Comparison of ENCODE assay signal across 11 cellular contexts in genomic region chr11:2777396-2777795, GRCh38.
DNase-seq lines count a peak whose midpoint lies in the region; ATAC-seq, FAIRE-seq and TF ChIP-seq lines count a peak whose summit lies in the region.
"Had no signal": no experiment of that assay in that cellular context is flagged by ENCODE, and none has a peak within 500 bp of the region (broad histone marks: within the 10 kb centered on the region; RNA-seq: fewer than 3 reads in every experiment).

No MANE protein-coding gene starts in this region.

- peak overlapping the region; percentile 75 for H3K4me2 ChIP-seq in Loucy (ENCODE audit: low read depth, low read length, poor library complexity, severe bottlenecking)

- no peaks in the 10 kb centered on the region for H3K4me1 Mint-ChIP-seq in endothelial cell (ENCODE audit: unreplicated experiment)

- peak overlapping the region; percentile 23 for H3K27ac ChIP-seq in mesodermal cell (ENCODE audit: low read depth, low read length, severe bottlenecking)

- no peaks in the 10 kb centered on the region for H3K9me3 Mint-ChIP-seq in endothelial cell (ENCODE audit: unreplicated experiment)

- H3K4me1 ChIP-seq in Loucy (ENCODE audit: insufficient read depth, low read length, poor library complexity, severe bottlenecking), result peaks cover 94% of the 10 kb centered on the region
- peaks cover 46% of the 10 kb centered on the region for H3K4me1 ChIP-seq in mesodermal cell (ENCODE audit: control insufficient read depth, insufficient read depth, low read length, poor library complexity, severe bottlenecking)

- H3K79me2 ChIP-seq in Loucy (ENCODE audit: insufficient read depth, low read length), result peaks cover 56% of the 10 kb centered on the region

- no peak overlapping the region for H3K4me3 Mint-ChIP-seq in endothelial cell (ENCODE audit: unreplicated experiment)

- peak overlapping the region; percentile 88 for H3K9ac ChIP-seq in Loucy (ENCODE audit: low read depth, low read length, poor library complexity, severe bottlenecking)

- WGBS in mesodermal cell (ENCODE audit: insufficient coverage in 2 of 2), 2 experiments, result 80 to 89% methylated on average over 5 to 8 of the region's 8 CpGs

- H3K36me3 ChIP-seq in Loucy (ENCODE audit: insufficient read depth, low read length) (no peaks in the 10 kb centered on the region), mesodermal cell (ENCODE audit: control insufficient read depth, insufficient read depth, low read length) (no peaks in the 10 kb centered on the region)

- no peaks in the 10 kb centered on the region for H3K27me3 ChIP-seq in Loucy (ENCODE audit: insufficient read depth, low read length, poor library complexity, severe bottlenecking)

- peaks cover 12% of the 10 kb centered on the region for H3K36me3 Mint-ChIP-seq in endothelial cell (ENCODE audit: low read depth, unreplicated experiment)

- DNase-seq in AG08396 (ENCODE audit: low spot score) (peak; percentile 73), endothelial cell (ENCODE audit: low spot score) (peak; percentile 1), RCC 7860 (ENCODE audit: low spot score) (no peak), NCI-H1436 (lab: John Stamatoyannopoulos, UW) (no peak)
- DNase-seq: cortex of kidney, GOT3 had no signal

- no peak for FAIRE-seq in RCC 7860 (lab: Jason Lieb, UNC)

- H3K9me3 ChIP-seq in Loucy (ENCODE audit: insufficient read depth, low read depth, low read length) (no peaks in the 10 kb centered on the region), mesodermal cell (ENCODE audit: control insufficient read depth, low read length) (no peaks in the 10 kb centered on the region)

- no peak overlapping the region for H3K27ac Mint-ChIP-seq in endothelial cell (ENCODE audit: unreplicated experiment)
- H3K27ac Mint-ChIP-seq: progenitor cell of endocrine pancreas had no signal

- no peaks in the 10 kb centered on the region for H3F3A ChIP-seq in Loucy (ENCODE audit: low read depth)

- TF ChIP-seq CTCF in Loucy (conservative IDR thresholded peaks at IDR 0.05; ENCODE audit: low read length) (no peak), endothelial cell (IDR thresholded peaks at IDR 0.05; ENCODE audit: unreplicated experiment) (no peak)

- no peak overlapping the region for H2AFZ ChIP-seq in Loucy (ENCODE audit: low read length)

- no peaks in the 10 kb centered on the region for H4K20me1 ChIP-seq in Loucy (ENCODE audit: insufficient read depth, low read length, poor library complexity, severe bottlenecking)

- H3K4me3 ChIP-seq in Loucy (ENCODE audit: low read length, poor library complexity, severe bottlenecking) (peak overlapping the region; percentile 68), mesodermal cell (ENCODE audit: extremely low read depth, insufficient read depth, low read length, poor library complexity, severe bottlenecking) (no peak overlapping the region)

- peaks cover 5% of the 10 kb centered on the region for H3K27me3 Mint-ChIP-seq in endothelial cell (ENCODE audit: unreplicated experiment)

- no peaks in the 10 kb centered on the region for H3K9me2 ChIP-seq in Loucy (replicated peaks; ENCODE audit: low read depth, low read length)

- no peak for ATAC-seq in HG03469 (IDR thresholded peaks at IDR 0.05; ENCODE audit: unreplicated experiment)
- ATAC-seq in GM18873 (IDR thresholded peaks at IDR 0.05; ENCODE audit: low FRiP score, unreplicated experiment), result no peak

Comparison
In these comparisons a context has a peak if more than half of its experiments do, and no peak if none do; other contexts are left out.
1. DNase-seq: peak in AG08396 (single experiment) and endothelial cell (single experiment); none in RCC 7860 (single experiment) and NCI-H1436 (single experiment).